ENCODE assay signal across 8 cellular contexts in genomic region chr13:48976677-48977625, GRCh38. TPM values are rescaled to one million over a fixed set of nuclear protein-coding genes. Genes with fewer than 3 reads are reported as not detected.
DNase-seq lines count a peak whose midpoint lies in the region; ATAC-seq and TF ChIP-seq lines count a peak whose summit lies in the region.

No MANE protein-coding gene starts in this region.

- peak overlapping the region; percentile 81 for H3K4me2 ChIP-seq in neural cell (ENCODE audit: low read length)

- H3K36me3 ChIP-seq in esophagus muscularis mucosa (no peaks in the 10 kb centered on the region), neural cell (ENCODE audit: insufficient read depth, low read length) (no peaks in the 10 kb centered on the region)

- H3K27me3 ChIP-seq in esophagus muscularis mucosa (no peaks in the 10 kb centered on the region), neural cell (ENCODE audit: insufficient read depth, low read depth, low read length) (no peaks in the 10 kb centered on the region)

- no peak overlapping the region for H2AFZ ChIP-seq in neural cell (ENCODE audit: low read depth, low read length)

- CTCF ChIA-PET in T-cell (lab: Charles Lee): interaction anchor here in 1 of 2 donors (1.5 kb wide), 1 partner anchor 169 kb away, joined by 6 read pairs; no protein-coding TSS in a partner anchor

- H3K9me2 ChIP-seq in neural cell (ENCODE audit: insufficient read depth, low read length): no peaks in the 10 kb centered on the region

- H3K27ac ChIP-seq in esophagus muscularis mucosa (replicated peaks in 1 of 4) (peak overlapping the region; percentile 97 to 99 (median 99)), neural cell (ENCODE audit: low read length) (peak overlapping the region; percentile 92)

- peaks cover 51% of the 10 kb centered on the region for H3K79me2 ChIP-seq in neural cell (replicated peaks; ENCODE audit: insufficient read depth, low read length)

- no peak for TF ChIP-seq RAD21 in neural cell (conservative IDR thresholded peaks at IDR 0.05)

- peaks cover 49 to 57% (median 55%) of the 10 kb centered on the region in 3 donors for H3K4me1 Mint-ChIP-seq in T-cell

- peak overlapping the region; percentile 88 for H3K9ac ChIP-seq in neural cell (ENCODE audit: low read length)

- H3K9me3 ChIP-seq in esophagus muscularis mucosa (peaks cover 0 to 7% (median 0%) of the 10 kb centered on the region in 4 donors), neural cell (ENCODE audit: low read length) (no peaks in the 10 kb centered on the region)

- no peaks in the 10 kb centered on the region for H3K27me3 Mint-ChIP-seq in T-cell

- TF ChIP-seq CTCF in AG09309 (IDR thresholded peaks at IDR 0.05; ENCODE audit: control insufficient read depth, insufficient read depth, low read depth, low read length, missing control alignments) (no peak), esophagus muscularis mucosa (IDR thresholded peaks at IDR 0.05) (no peak), neural cell (IDR thresholded peaks at IDR 0.05; ENCODE audit: poor library complexity, severe bottlenecking) (no peak)

- peak overlapping the region; percentile 93 to 98 (median 97) for H3K4me3 Mint-ChIP-seq in T-cell

- ATAC-seq in GM18511 (IDR thresholded peaks at IDR 0.05; ENCODE audit: unreplicated experiment) (peak; percentile 13), HG03571 (IDR thresholded peaks at IDR 0.05; ENCODE audit: unreplicated experiment) (peak; percentile 6), T-cell (replicated peaks in 1 of 4) (peak in 2 of 4 experiments; percentile 17 to 30)

- TF ChIP-seq POLR2A in esophagus muscularis mucosa (IDR thresholded peaks at IDR 0.05; ENCODE audit: low read depth): no peak

- peaks cover 17% of the 10 kb centered on the region for H3K36me3 Mint-ChIP-seq in T-cell

- DNase-seq in AG09309 (ENCODE audit: low read depth) (no peak), T-cell (no peak), esophagus muscularis mucosa (ENCODE audit: extremely low spot score) (no peak), mucosa of gallbladder (ENCODE audit: low spot score) (no peak), HK-2 (ENCODE audit: unreplicated experiment) (no peak)

- H3F3A ChIP-seq in neural cell (ENCODE audit: insufficient read depth, low read length, poor library complexity, severe bottlenecking): peaks cover 4% of the 10 kb centered on the region

- H3K4me3 ChIP-seq in AG09309 (ENCODE audit: control insufficient read depth, low read depth, low read length): peak overlapping the region; percentile 86
- H3K4me3 ChIP-seq in esophagus muscularis mucosa: peak overlapping the region; percentile 84 to 91 (median 88)
- H3K4me3 ChIP-seq in neural cell (ENCODE audit: low read length): peak overlapping the region; percentile 89

- H3K4me1 ChIP-seq in esophagus muscularis mucosa: peaks cover 13 to 47% (median 45%) of the 10 kb centered on the region in 4 donors

- peaks cover 12 to 23% (median 12%) of the 10 kb centered on the region in 3 donors for H3K9me3 Mint-ChIP-seq in T-cell

- intact Hi-C loops in esophagus muscularis mucosa (cut with DNase I): loop anchor here (5.0 to 10.0 kb wide), 2 partner anchors 120 to 268 kb away; partner anchors contain the start of gene CDADC1

- H3K27ac Mint-ChIP-seq in T-cell: peak overlapping the region; percentile 97

- POLR2A ChIA-PET in T-cell (lab: Charles Lee): interaction anchor here (0.5 to 1.3 kb wide), 4 partner anchors 86 to 141 kb away, joined by 3 to 8 read pairs (median 4); no protein-coding TSS in a partner anchor

- TF ChIP-seq EP300 in esophagus muscularis mucosa (IDR thresholded peaks at IDR 0.05) (no peak), neural cell (conservative IDR thresholded peaks at IDR 0.05; ENCODE audit: poor library complexity, severe bottlenecking) (no peak)

- no peaks in the 10 kb centered on the region for H4K20me1 ChIP-seq in neural cell (ENCODE audit: insufficient read depth)

- 2% methylated on average over 30 of the region's 30 CpGs for WGBS in esophagus muscularis mucosa

TF ChIP-seq in neural cell, 6 proteins besides CTCF, POLR2A, EP300 and RAD21:
- TF ChIP-seq POLR2AphosphoS5 (IDR thresholded peaks at IDR 0.05) (no peak), MXI1 (conservative IDR thresholded peaks at IDR 0.05; ENCODE audit: poor library complexity, severe bottlenecking) (peak; percentile 16), EZH2 (IDR thresholded peaks at IDR 0.05; ENCODE audit: borderline replicate concordance, insufficient read depth, low read length, poor library complexity, severe bottlenecking) (no peak), SMC3 (conservative IDR thresholded peaks at IDR 0.05; ENCODE audit: poor library complexity) (no peak), TAF1 (IDR thresholded peaks at IDR 0.05; ENCODE audit: low read depth) (no peak), REST (IDR thresholded peaks at IDR 0.05; ENCODE audit: borderline replicate concordance) (no peak)

RNA-seq across cellular contexts. Expression of gene FNDC3A, which starts 1.2 kb away (rescaled TPM):
- total RNA-seq in T-cell (10 to 100 TPM; 29.7 to 44.4 (median 32.0) TPM), esophagus muscularis mucosa (10 to 100 TPM; 37.0 to 39.4 (median 38.6) TPM), mucosa of gallbladder (74.6 TPM)
- polyA plus RNA-seq in neural cell: 83.3 and 83.8 TPM in 2 replicates
- polyA minus RNA-seq in neural cell: 153 and 181 TPM in 2 replicates
